Comparison of ENCODE assay signal across 1 cellular context in the genomic region with DNA sequence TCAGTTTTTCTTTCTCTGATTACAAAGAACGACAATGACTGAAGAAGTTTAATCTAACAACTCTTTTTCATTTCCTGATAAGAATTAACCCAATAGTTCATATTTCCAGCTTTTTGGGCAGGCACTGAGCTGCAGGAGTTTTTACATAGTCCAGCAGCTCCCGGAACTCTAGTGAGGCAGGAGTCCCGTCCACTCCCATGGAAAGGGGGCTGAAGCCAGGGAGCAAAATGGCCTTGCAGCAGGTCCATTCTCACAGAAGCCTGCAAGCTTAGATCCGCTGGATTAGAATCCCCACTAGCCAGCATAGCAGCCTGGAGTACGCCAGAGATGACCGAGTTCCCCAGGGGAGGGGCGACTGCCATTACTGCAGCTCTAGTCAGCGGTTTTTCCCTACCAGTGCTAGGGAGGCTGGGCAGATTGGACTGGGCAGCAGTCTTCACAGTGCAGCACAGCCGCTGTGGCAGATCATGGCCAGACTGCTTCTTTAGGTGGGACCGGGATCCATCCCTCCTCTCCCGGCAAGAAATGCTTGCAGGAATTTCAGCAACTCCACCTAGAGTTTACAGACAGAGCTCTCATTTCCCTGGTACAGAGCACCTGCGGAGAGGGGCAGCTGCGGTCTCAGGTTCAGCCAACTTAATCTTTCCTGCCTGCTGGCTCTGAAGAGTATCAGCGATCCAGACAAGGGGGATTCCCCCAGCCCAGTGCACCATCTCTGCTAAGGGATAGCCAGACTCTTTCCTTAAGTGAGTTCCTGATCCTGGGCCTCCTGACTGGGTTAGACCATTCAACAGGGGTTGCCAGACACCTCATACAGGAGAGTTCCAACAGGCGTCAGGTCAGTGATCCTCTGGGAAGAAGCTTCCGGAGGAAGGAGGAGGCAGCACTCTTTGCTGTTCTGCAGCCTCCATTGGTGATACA.
TF ChIP-seq lines count a peak whose summit lies in the region.

No MANE protein-coding gene starts in this region.

TF ChIP-seq in HepG2, 621 proteins besides CTCF, POLR2A, EP300 and RAD21 (continued from another document and continues in another):
- TF ChIP-seq, protein P1, sequence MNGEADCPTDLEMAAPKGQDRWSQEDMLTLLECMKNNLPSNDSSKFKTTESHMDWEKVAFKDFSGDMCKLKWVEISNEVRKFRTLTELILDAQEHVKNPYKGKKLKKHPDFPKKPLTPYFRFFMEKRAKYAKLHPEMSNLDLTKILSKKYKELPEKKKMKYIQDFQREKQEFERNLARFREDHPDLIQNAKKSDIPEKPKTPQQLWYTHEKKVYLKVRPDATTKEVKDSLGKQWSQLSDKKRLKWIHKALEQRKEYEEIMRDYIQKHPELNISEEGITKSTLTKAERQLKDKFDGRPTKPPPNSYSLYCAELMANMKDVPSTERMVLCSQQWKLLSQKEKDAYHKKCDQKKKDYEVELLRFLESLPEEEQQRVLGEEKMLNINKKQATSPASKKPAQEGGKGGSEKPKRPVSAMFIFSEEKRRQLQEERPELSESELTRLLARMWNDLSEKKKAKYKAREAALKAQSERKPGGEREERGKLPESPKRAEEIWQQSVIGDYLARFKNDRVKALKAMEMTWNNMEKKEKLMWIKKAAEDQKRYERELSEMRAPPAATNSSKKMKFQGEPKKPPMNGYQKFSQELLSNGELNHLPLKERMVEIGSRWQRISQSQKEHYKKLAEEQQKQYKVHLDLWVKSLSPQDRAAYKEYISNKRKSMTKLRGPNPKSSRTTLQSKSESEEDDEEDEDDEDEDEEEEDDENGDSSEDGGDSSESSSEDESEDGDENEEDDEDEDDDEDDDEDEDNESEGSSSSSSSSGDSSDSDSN (CRISPR knock-in tag; IDR thresholded peaks at IDR 0.05): peak; percentile 69
- TF ChIP-seq, protein P2, sequence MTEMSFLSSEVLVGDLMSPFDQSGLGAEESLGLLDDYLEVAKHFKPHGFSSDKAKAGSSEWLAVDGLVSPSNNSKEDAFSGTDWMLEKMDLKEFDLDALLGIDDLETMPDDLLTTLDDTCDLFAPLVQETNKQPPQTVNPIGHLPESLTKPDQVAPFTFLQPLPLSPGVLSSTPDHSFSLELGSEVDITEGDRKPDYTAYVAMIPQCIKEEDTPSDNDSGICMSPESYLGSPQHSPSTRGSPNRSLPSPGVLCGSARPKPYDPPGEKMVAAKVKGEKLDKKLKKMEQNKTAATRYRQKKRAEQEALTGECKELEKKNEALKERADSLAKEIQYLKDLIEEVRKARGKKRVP (CRISPR knock-in tag; IDR thresholded peaks at IDR 0.05): 0 out of 4 replicates have a peak, but pooled peaks of 1 of the 2 experiments have one; percentile 3
- no peak for TF ChIP-seq NFE2L2 (IDR thresholded peaks at IDR 0.05; ENCODE audit: low read length)
- TF ChIP-seq, protein P3, sequence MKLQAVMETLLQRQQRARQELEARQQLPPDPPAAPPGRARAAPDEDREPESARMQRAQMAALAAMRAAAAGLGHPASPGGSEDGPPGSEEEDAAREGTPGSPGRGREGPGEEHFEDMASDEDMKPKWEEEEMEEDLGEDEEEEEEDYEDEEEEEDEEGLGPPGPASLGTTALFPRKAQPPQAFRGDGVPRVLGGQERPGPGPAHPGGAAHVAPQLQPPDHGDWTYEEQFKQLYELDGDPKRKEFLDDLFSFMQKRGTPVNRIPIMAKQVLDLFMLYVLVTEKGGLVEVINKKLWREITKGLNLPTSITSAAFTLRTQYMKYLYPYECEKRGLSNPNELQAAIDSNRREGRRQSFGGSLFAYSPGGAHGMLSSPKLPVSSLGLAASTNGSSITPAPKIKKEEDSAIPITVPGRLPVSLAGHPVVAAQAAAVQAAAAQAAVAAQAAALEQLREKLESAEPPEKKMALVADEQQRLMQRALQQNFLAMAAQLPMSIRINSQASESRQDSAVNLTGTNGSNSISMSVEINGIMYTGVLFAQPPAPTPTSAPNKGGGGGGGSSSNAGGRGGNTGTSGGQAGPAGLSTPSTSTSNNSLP (IDR thresholded peaks at IDR 0.05; ENCODE audit: low read depth, low read length): no peak
- TF ChIP-seq ZNF296 (CRISPR knock-in tag; conservative IDR thresholded peaks at IDR 0.05): peak; percentile 42; the same call in 1 of the 2 replicates
- no peak for TF ChIP-seq ZFYVE20 (CRISPR knock-in tag; IDR thresholded peaks at IDR 0.05; ENCODE audit: borderline replicate concordance, low read depth)
- no peak for TF ChIP-seq ZNF598 (CRISPR knock-in tag; IDR thresholded peaks at IDR 0.05; ENCODE audit: borderline replicate concordance)
- TF ChIP-seq ZKSCAN1 (IDR thresholded peaks at IDR 0.05; ENCODE audit: low read length): no peak
- TF ChIP-seq, protein P4, sequence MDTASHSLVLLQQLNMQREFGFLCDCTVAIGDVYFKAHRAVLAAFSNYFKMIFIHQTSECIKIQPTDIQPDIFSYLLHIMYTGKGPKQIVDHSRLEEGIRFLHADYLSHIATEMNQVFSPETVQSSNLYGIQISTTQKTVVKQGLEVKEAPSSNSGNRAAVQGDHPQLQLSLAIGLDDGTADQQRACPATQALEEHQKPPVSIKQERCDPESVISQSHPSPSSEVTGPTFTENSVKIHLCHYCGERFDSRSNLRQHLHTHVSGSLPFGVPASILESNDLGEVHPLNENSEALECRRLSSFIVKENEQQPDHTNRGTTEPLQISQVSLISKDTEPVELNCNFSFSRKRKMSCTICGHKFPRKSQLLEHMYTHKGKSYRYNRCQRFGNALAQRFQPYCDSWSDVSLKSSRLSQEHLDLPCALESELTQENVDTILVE (CRISPR knock-in tag; IDR thresholded peaks at IDR 0.05): peak; percentile 39; the same call in 1 of the 2 replicates
- TF ChIP-seq, protein P5, sequence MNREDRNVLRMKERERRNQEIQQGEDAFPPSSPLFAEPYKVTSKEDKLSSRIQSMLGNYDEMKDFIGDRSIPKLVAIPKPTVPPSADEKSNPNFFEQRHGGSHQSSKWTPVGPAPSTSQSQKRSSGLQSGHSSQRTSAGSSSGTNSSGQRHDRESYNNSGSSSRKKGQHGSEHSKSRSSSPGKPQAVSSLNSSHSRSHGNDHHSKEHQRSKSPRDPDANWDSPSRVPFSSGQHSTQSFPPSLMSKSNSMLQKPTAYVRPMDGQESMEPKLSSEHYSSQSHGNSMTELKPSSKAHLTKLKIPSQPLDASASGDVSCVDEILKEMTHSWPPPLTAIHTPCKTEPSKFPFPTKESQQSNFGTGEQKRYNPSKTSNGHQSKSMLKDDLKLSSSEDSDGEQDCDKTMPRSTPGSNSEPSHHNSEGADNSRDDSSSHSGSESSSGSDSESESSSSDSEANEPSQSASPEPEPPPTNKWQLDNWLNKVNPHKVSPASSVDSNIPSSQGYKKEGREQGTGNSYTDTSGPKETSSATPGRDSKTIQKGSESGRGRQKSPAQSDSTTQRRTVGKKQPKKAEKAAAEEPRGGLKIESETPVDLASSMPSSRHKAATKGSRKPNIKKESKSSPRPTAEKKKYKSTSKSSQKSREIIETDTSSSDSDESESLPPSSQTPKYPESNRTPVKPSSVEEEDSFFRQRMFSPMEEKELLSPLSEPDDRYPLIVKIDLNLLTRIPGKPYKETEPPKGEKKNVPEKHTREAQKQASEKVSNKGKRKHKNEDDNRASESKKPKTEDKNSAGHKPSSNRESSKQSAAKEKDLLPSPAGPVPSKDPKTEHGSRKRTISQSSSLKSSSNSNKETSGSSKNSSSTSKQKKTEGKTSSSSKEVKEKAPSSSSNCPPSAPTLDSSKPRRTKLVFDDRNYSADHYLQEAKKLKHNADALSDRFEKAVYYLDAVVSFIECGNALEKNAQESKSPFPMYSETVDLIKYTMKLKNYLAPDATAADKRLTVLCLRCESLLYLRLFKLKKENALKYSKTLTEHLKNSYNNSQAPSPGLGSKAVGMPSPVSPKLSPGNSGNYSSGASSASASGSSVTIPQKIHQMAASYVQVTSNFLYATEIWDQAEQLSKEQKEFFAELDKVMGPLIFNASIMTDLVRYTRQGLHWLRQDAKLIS (CRISPR knock-in tag; IDR thresholded peaks at IDR 0.05): no peak
- peak; percentile 59 for TF ChIP-seq TAF1 (CRISPR knock-in tag; IDR thresholded peaks at IDR 0.05)
- TF ChIP-seq KAT8 (CRISPR knock-in tag; IDR thresholded peaks at IDR 0.05): no peak
- TF ChIP-seq, protein P6, sequence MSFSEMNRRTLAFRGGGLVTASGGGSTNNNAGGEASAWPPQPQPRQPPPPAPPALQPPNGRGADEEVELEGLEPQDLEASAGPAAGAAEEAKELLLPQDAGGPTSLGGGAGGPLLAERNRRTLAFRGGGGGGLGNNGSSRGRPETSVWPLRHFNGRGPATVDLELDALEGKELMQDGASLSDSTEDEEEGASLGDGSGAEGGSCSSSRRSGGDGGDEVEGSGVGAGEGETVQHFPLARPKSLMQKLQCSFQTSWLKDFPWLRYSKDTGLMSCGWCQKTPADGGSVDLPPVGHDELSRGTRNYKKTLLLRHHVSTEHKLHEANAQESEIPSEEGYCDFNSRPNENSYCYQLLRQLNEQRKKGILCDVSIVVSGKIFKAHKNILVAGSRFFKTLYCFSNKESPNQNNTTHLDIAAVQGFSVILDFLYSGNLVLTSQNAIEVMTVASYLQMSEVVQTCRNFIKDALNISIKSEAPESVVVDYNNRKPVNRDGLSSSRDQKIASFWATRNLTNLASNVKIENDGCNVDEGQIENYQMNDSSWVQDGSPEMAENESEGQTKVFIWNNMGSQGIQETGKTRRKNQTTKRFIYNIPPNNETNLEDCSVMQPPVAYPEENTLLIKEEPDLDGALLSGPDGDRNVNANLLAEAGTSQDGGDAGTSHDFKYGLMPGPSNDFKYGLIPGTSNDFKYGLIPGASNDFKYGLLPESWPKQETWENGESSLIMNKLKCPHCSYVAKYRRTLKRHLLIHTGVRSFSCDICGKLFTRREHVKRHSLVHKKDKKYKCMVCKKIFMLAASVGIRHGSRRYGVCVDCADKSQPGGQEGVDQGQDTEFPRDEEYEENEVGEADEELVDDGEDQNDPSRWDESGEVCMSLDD (CRISPR knock-in tag; IDR thresholded peaks at IDR 0.05; ENCODE audit: borderline replicate concordance): 0 out of 2 replicates have a peak, but pooled peaks have one; percentile 16
- 0 out of 2 replicates have a peak, but pooled peaks have one; percentile 6 for TF ChIP-seq DNMT3B (CRISPR knock-in tag; conservative IDR thresholded peaks at IDR 0.05)
- TF ChIP-seq ETV6 (CRISPR knock-in tag; conservative IDR thresholded peaks at IDR 0.05): no peak; the same call in 1 of the 2 replicates
- TF ChIP-seq CBX2 (IDR thresholded peaks at IDR 0.05; ENCODE audit: low read depth, low read length): no peak
- no peak for TF ChIP-seq CBX2 (CRISPR knock-in tag; IDR thresholded peaks at IDR 0.05; ENCODE audit: low read depth)
- peak; percentile 60 for TF ChIP-seq ZEB1 (IDR thresholded peaks at IDR 0.05; ENCODE audit: insufficient replicate concordance, low read depth)
- no peak for TF ChIP-seq ATF7 (IDR thresholded peaks at IDR 0.05)
- TF ChIP-seq ATF7 (CRISPR knock-in tag; IDR thresholded peaks at IDR 0.05): no peak
- TF ChIP-seq, protein P7, sequence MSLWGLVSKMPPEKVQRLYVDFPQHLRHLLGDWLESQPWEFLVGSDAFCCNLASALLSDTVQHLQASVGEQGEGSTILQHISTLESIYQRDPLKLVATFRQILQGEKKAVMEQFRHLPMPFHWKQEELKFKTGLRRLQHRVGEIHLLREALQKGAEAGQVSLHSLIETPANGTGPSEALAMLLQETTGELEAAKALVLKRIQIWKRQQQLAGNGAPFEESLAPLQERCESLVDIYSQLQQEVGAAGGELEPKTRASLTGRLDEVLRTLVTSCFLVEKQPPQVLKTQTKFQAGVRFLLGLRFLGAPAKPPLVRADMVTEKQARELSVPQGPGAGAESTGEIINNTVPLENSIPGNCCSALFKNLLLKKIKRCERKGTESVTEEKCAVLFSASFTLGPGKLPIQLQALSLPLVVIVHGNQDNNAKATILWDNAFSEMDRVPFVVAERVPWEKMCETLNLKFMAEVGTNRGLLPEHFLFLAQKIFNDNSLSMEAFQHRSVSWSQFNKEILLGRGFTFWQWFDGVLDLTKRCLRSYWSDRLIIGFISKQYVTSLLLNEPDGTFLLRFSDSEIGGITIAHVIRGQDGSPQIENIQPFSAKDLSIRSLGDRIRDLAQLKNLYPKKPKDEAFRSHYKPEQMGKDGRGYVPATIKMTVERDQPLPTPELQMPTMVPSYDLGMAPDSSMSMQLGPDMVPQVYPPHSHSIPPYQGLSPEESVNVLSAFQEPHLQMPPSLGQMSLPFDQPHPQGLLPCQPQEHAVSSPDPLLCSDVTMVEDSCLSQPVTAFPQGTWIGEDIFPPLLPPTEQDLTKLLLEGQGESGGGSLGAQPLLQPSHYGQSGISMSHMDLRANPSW (CRISPR knock-in tag; IDR thresholded peaks at IDR 0.05; ENCODE audit: borderline replicate concordance): peak; percentile 88; the same call in 1 of the 2 replicates
- TF ChIP-seq ZNF343 (CRISPR knock-in tag; IDR thresholded peaks at IDR 0.05): 0 out of 2 replicates have a peak, but pooled peaks have one; percentile 20
- no peak for TF ChIP-seq NCOA1 (CRISPR knock-in tag; IDR thresholded peaks at IDR 0.05)
- TF ChIP-seq, protein P8, sequence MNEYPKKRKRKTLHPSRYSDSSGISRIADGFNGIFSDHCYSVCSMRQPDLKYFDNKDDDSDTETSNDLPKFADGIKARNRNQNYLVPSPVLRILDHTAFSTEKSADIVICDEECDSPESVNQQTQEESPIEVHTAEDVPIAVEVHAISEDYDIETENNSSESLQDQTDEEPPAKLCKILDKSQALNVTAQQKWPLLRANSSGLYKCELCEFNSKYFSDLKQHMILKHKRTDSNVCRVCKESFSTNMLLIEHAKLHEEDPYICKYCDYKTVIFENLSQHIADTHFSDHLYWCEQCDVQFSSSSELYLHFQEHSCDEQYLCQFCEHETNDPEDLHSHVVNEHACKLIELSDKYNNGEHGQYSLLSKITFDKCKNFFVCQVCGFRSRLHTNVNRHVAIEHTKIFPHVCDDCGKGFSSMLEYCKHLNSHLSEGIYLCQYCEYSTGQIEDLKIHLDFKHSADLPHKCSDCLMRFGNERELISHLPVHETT (CRISPR knock-in tag; conservative IDR thresholded peaks at IDR 0.05): no peak
- TF ChIP-seq ZNF768 (CRISPR knock-in tag; IDR thresholded peaks at IDR 0.05): no peak
- no peak for TF ChIP-seq TBP (CRISPR knock-in tag; IDR thresholded peaks at IDR 0.05)
- TF ChIP-seq ZNF446 (CRISPR knock-in tag; IDR thresholded peaks at IDR 0.05): no peak
- TF ChIP-seq, protein P9, sequence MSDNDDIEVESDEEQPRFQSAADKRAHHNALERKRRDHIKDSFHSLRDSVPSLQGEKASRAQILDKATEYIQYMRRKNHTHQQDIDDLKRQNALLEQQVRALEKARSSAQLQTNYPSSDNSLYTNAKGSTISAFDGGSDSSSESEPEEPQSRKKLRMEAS (IDR thresholded peaks at IDR 0.05): peak; percentile 34; the same call in 1 of the 2 replicates
- TF ChIP-seq FOXK2 (IDR thresholded peaks at IDR 0.05): no peak
- TF ChIP-seq, protein P10, sequence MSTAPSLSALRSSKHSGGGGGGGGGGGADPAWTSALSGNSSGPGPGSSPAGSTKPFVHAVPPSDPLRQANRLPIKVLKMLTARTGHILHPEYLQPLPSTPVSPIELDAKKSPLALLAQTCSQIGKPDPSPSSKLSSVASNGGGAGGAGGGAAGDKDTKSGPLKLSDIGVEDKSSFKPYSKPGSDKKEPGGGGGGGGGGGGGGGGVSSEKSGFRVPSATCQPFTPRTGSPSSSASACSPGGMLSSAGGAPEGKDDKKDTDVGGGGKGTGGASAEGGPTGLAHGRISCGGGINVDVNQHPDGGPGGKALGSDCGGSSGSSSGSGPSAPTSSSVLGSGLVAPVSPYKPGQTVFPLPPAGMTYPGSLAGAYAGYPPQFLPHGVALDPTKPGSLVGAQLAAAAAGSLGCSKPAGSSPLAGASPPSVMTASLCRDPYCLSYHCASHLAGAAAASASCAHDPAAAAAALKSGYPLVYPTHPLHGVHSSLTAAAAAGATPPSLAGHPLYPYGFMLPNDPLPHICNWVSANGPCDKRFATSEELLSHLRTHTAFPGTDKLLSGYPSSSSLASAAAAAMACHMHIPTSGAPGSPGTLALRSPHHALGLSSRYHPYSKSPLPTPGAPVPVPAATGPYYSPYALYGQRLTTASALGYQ (CRISPR knock-in tag; IDR thresholded peaks at IDR 0.05): no peak
- TF ChIP-seq ZNF350 (CRISPR knock-in tag; IDR thresholded peaks at IDR 0.05; ENCODE audit: borderline replicate concordance, low read depth): peak; percentile 56; the same call in 1 of the 2 replicates
- no peak for TF ChIP-seq ZSCAN12 (CRISPR knock-in tag; IDR thresholded peaks at IDR 0.05)
